18 cellular contexts compared by ENCODE assay signal in genomic region chr11:110859240-110859835, GRCh38.
DNase-seq lines count a peak whose midpoint lies in the region; TF ChIP-seq lines count a peak whose summit lies in the region.
"Had no signal": no experiment of that assay in that cellular context is flagged by ENCODE, and none has a peak within 500 bp of the region (broad histone marks: within the 10 kb centered on the region; RNA-seq: fewer than 3 reads in every experiment).

No MANE protein-coding gene starts in this region.

- H3K27ac ChIP-seq in colonic mucosa = peak overlapping the region; percentile 13
- peak overlapping the region; percentile 20 to 69 for H3K27ac ChIP-seq in mucosa of rectum (ENCODE audit: low read depth in 2 of 2, low read length in 2 of 2)
- H3K27ac ChIP-seq in urinary bladder (ENCODE audit: low read depth) = peak overlapping the region; percentile 64
- H3K27ac ChIP-seq: SJSA1 had no signal

- DNase-seq in LNCaP clone FGC (ENCODE audit: low read depth) (peak; percentile 72), colonic mucosa (no peak), activated gamma-delta T cell (lab: John Stamatoyannopoulos, UW) (no peak)
- DNase-seq in activated CD4-positive, alpha-beta T cell treated with anti-CD3 and anti-CD28 coated beads for 1 hour = no peak
- no peak for DNase-seq in NK-92 treated with Interleukin-12 subunit alpha and Interleukin-12 subunit beta, amount 100 ng/mL, for 24 hours (lab: John Stamatoyannopoulos, UW)
- DNase-seq: BE2C, KG1, NCI-H1092 treated with DMSO at 0.1 percent for 48 hours, NCI-H1436 treated with DMSO at 0.1 percent for 48 hours, NCI-H1930, NCI-H2227 treated with DMSO at 0.1 percent for 48 hours, NCI-H510A, NCI-H748 treated with DMSO at 0.1 percent for 48 hours had no signal

- intact Hi-C loops in colonic mucosa (cut with DNase I) = no loop called here

- whole genome bisulfite sequencing in urinary bladder = 57% methylated on average over 5 of the region's 5 CpGs

- no peaks in the 10 kb centered on the region for H3K36me3 ChIP-seq in colonic mucosa
- no peaks in the 10 kb centered on the region for H3K36me3 ChIP-seq in mucosa of rectum (ENCODE audit: control insufficient read depth in 2 of 2, insufficient read depth in 2 of 2, low read length in 2 of 2)
- no peaks in the 10 kb centered on the region for H3K36me3 ChIP-seq in urinary bladder (ENCODE audit: insufficient read depth)
- H3K36me3 ChIP-seq: BE2C, HAP-1, SJSA1 had no signal

- H3K4me1 ChIP-seq in colonic mucosa = no peaks in the 10 kb centered on the region
- peaks cover 0 to 19% of the 10 kb centered on the region in 2 donors for H3K4me1 ChIP-seq in mucosa of rectum (ENCODE audit: control insufficient read depth in 2 of 2, insufficient read depth in 2 of 2, low read length in 2 of 2)
- H3K4me1 ChIP-seq in urinary bladder (ENCODE audit: insufficient read depth) = no peaks in the 10 kb centered on the region
- H3K4me1 ChIP-seq: BE2C, HAP-1, SJSA1 had no signal

- H3K9me3 ChIP-seq in colonic mucosa (no peaks in the 10 kb centered on the region), mucosa of rectum (ENCODE audit: control insufficient read depth in 2 of 2, low read length in 2 of 2) (no peaks in the 10 kb centered on the region)
- H3K9me3 ChIP-seq: BE2C, HAP-1, SJSA1 had no signal

- no peak overlapping the region for H3K9ac ChIP-seq in colonic mucosa (ENCODE audit: low read depth in 2 of 2, low read length in 2 of 2)
- H3K9ac ChIP-seq in mucosa of rectum (ENCODE audit: low read depth in 1 of 2, low read length in 2 of 2) = no peak overlapping the region

- no peak overlapping the region for H3K4me3 ChIP-seq in LNCaP clone FGC (ENCODE audit: low read depth, low read length)
- no peak overlapping the region for H3K4me3 ChIP-seq in colonic mucosa
- no peak overlapping the region for H3K4me3 ChIP-seq in mucosa of rectum (ENCODE audit: low read length in 2 of 2)
- H3K4me3 ChIP-seq in urinary bladder (ENCODE audit: low read depth, low read length) = no peak overlapping the region
- H3K4me3 ChIP-seq: GM23338, HAP-1, SJSA1 had no signal

- H3K27me3 ChIP-seq in colonic mucosa = no peaks in the 10 kb centered on the region
- no peaks in the 10 kb centered on the region for H3K27me3 ChIP-seq in mucosa of rectum (ENCODE audit: control insufficient read depth in 2 of 2, insufficient read depth in 2 of 2, low read length in 2 of 2)
- H3K27me3 ChIP-seq: BE2C, SJSA1 had no signal

- TF ChIP-seq CTCF in LNCaP clone FGC (IDR thresholded peaks at IDR 0.05; ENCODE audit: control insufficient read depth, extremely low read depth, insufficient read depth) = no peak
- TF ChIP-seq CTCF in colonic mucosa (IDR thresholded peaks at IDR 0.05) = no peak

Comparison
In these comparisons a context has a peak if more than half of its experiments do, and no peak if none do; other contexts are left out.
1. H3K27ac ChIP-seq: peak in every context shown above with its lines; median percentile 64 in urinary bladder; 44 in mucosa of rectum; 13 in colonic mucosa.